ENCODE assay signal across 1 cellular context in genomic region chr2:23510471-23510870, GRCh38.
TF ChIP-seq lines count a peak whose summit lies in the region.

No MANE protein-coding gene starts in this region.

TF ChIP-seq in H1, 55 proteins besides CTCF, POLR2A, EP300 and RAD21 (continued from another document):
- TF ChIP-seq SIN3A (conservative IDR thresholded peaks at IDR 0.05 in 1 of 2, IDR thresholded peaks at IDR 0.05 in 1 of 2; ENCODE audit: low read depth in 1 of 2, low read length in 2 of 2) (no peak), CTBP2 (IDR thresholded peaks at IDR 0.05; ENCODE audit: borderline replicate concordance, insufficient read depth, insufficient read length, low read length) (no peak), GABPA (IDR thresholded peaks at IDR 0.05; ENCODE audit: borderline replicate concordance, insufficient read depth, low read length) (no peak), TBP (IDR thresholded peaks at IDR 0.05; ENCODE audit: low read depth, low read length) (no peak), TCF12 (IDR thresholded peaks at IDR 0.05; ENCODE audit: low read depth, low read length) (no peak), BCL11A (IDR thresholded peaks at IDR 0.05; ENCODE audit: low read depth in 2 of 2, low read length in 2 of 2) (no peak), NANOG (IDR thresholded peaks at IDR 0.05; ENCODE audit: insufficient read depth, low read depth, low read length, poor library complexity, severe bottlenecking) (no peak), CHD1 (IDR thresholded peaks at IDR 0.05; ENCODE audit: low read depth, low read length) (no peak), BACH1 (IDR thresholded peaks at IDR 0.05; ENCODE audit: low read length) (no peak), CBX5 (IDR thresholded peaks at IDR 0.05; ENCODE audit: low read depth, low read length) (no peak), CBX8 (IDR thresholded peaks at IDR 0.05; ENCODE audit: borderline replicate concordance, low read depth, low read length) (no peak), CREB1 (IDR thresholded peaks at IDR 0.05) (no peak), MAFK (IDR thresholded peaks at IDR 0.05; ENCODE audit: low read depth, low read length) (no peak), KDM5A (IDR thresholded peaks at IDR 0.05; ENCODE audit: low read length) (no peak), RFX5 (IDR thresholded peaks at IDR 0.05; ENCODE audit: borderline replicate concordance, low read depth, low read length) (no peak), SP4 (IDR thresholded peaks at IDR 0.05; ENCODE audit: low read length) (no peak)
- TF ChIP-seq, protein P1, sequence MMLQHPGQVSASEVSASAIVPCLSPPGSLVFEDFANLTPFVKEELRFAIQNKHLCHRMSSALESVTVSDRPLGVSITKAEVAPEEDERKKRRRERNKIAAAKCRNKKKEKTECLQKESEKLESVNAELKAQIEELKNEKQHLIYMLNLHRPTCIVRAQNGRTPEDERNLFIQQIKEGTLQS (IDR thresholded peaks at IDR 0.05; ENCODE audit: insufficient read depth, low read depth, low read length) = no peak
TF ChIP-seq in H1: peak in this region for 0.
